ENCODE assay signal across 1 cellular context in the genomic region with DNA sequence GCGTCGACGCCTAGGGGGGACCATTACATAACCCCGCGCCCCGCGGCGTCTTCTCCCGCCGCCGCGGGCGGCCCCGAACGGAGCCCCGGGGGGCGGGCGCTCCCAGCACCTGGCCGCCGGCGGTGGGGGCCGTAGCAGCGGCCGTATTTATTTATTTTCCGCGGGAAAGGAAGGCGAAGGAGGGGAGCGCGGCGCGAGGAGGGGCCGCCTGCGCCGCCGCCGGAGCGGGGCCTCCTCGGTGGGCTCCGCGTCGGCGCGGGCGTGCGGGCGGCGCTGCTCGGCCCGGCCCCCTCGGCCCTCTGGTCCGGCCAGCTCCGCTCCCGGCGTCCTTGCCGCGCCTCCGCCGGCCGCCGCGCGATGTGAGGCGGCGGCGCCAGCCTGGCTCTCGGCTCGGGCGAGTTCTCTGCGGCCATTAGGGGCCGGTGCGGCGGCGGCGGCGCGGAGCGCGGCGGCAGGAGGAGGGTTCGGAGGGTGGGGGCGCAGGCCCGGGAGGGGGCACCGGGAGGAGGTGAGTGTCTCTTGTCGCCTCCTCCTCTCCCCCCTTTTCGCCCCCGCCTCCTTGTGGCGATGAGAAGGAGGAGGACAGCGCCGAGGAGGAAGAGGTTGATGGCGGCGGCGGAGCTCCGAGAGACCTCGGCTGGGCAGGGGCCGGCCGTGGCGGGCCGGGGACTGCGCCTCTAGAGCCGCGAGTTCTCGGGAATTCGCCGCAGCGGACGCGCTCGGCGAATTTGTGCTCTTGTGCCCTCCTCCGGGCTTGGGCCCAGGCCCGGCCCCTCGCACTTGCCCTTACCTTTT.
TF ChIP-seq lines count a peak whose summit lies in the region.

Gene EP300 (plus strand): TSS at position 570 of the 795 bp plus-strand sequence. CDS start 413 bp downstream, outside the sequence.

TF ChIP-seq in GM12878, 131 proteins besides CTCF, POLR2A, EP300 and RAD21 (continued from another document and continues in another):
- TF ChIP-seq, protein P1, sequence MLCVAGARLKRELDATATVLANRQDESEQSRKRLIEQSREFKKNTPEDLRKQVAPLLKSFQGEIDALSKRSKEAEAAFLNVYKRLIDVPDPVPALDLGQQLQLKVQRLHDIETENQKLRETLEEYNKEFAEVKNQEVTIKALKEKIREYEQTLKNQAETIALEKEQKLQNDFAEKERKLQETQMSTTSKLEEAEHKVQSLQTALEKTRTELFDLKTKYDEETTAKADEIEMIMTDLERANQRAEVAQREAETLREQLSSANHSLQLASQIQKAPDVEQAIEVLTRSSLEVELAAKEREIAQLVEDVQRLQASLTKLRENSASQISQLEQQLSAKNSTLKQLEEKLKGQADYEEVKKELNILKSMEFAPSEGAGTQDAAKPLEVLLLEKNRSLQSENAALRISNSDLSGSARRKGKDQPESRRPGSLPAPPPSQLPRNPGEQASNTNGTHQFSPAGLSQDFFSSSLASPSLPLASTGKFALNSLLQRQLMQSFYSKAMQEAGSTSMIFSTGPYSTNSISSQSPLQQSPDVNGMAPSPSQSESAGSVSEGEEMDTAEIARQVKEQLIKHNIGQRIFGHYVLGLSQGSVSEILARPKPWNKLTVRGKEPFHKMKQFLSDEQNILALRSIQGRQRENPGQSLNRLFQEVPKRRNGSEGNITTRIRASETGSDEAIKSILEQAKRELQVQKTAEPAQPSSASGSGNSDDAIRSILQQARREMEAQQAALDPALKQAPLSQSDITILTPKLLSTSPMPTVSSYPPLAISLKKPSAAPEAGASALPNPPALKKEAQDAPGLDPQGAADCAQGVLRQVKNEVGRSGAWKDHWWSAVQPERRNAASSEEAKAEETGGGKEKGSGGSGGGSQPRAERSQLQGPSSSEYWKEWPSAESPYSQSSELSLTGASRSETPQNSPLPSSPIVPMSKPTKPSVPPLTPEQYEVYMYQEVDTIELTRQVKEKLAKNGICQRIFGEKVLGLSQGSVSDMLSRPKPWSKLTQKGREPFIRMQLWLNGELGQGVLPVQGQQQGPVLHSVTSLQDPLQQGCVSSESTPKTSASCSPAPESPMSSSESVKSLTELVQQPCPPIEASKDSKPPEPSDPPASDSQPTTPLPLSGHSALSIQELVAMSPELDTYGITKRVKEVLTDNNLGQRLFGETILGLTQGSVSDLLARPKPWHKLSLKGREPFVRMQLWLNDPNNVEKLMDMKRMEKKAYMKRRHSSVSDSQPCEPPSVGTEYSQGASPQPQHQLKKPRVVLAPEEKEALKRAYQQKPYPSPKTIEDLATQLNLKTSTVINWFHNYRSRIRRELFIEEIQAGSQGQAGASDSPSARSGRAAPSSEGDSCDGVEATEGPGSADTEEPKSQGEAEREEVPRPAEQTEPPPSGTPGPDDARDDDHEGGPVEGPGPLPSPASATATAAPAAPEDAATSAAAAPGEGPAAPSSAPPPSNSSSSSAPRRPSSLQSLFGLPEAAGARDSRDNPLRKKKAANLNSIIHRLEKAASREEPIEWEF (IDR thresholded peaks at IDR 0.05; ENCODE audit: insufficient replicate concordance, low read depth, low read length), result no peak
- TF ChIP-seq ZBED1 (IDR thresholded peaks at IDR 0.05; ENCODE audit: borderline replicate concordance) (no peak), ZZZ3 (IDR thresholded peaks at IDR 0.05; ENCODE audit: control insufficient read depth, insufficient read length, low read depth) (no peak), ELK1 (IDR thresholded peaks at IDR 0.05; ENCODE audit: low read depth, low read length) (no peak), WRNIP1 (IDR thresholded peaks at IDR 0.05; ENCODE audit: borderline replicate concordance, low read depth, low read length) (no peak), CHD1 (IDR thresholded peaks at IDR 0.05; ENCODE audit: low read depth, low read length) (no peak), NRF1 (conservative IDR thresholded peaks at IDR 0.05; ENCODE audit: low read depth, low read length) (no peak), EGR1 (IDR thresholded peaks at IDR 0.05; ENCODE audit: borderline replicate concordance in 1 of 2, low read depth in 2 of 2, low read length in 2 of 2) (peak in 1 of 2 experiments; percentile 79; a peak in 2 of 3 replicates), BHLHE40 (IDR thresholded peaks at IDR 0.05; ENCODE audit: borderline replicate concordance in 1 of 2, low read depth in 2 of 2, low read length in 1 of 2) (peak in 1 of 2 experiments; percentile 60; a peak in 2 of 4 replicates), STAT1 (conservative IDR thresholded peaks at IDR 0.05) (no peak), SREBF1 (IDR thresholded peaks at IDR 0.05; ENCODE audit: low read length) (no peak), GATAD2B (conservative IDR thresholded peaks at IDR 0.05; ENCODE audit: low read depth) (peak; percentile 74; the same call in 1 of the 2 replicates), HDAC2 (IDR thresholded peaks at IDR 0.05) (no peak), ETV6 (conservative IDR thresholded peaks at IDR 0.05 in 1 of 2, IDR thresholded peaks at IDR 0.05 in 1 of 2; ENCODE audit: borderline replicate concordance in 1 of 2, low read depth in 1 of 2) (no peak), ESRRA (IDR thresholded peaks at IDR 0.05; ENCODE audit: low read length) (no peak), ZNF622 (IDR thresholded peaks at IDR 0.05) (no peak), BCL3 (IDR thresholded peaks at IDR 0.05; ENCODE audit: borderline replicate concordance, insufficient read depth, low read depth, low read length, poor library complexity, severe bottlenecking) (no peak), ZBTB40 (IDR thresholded peaks at IDR 0.05; ENCODE audit: borderline replicate concordance) (no peak), GABPA (IDR thresholded peaks at IDR 0.05; ENCODE audit: low read depth) (no peak), HDAC6 (IDR thresholded peaks at IDR 0.05; ENCODE audit: unreplicated experiment) (no peak), HCFC1 (IDR thresholded peaks at IDR 0.05; ENCODE audit: low read length) (no peak), EZH2 (IDR thresholded peaks at IDR 0.05; ENCODE audit: borderline replicate concordance, control insufficient read depth, low read depth, low read length) (no peak), SUPT20H (IDR thresholded peaks at IDR 0.05; ENCODE audit: borderline replicate concordance, control insufficient read depth, low read depth, low read length) (no peak), SKIL (IDR thresholded peaks at IDR 0.05; ENCODE audit: low read depth, poor library complexity, severe bottlenecking) (no peak), KAT2A (conservative IDR thresholded peaks at IDR 0.05; ENCODE audit: control insufficient read depth, low read depth, low read length) (no peak), ATF3 (IDR thresholded peaks at IDR 0.05; ENCODE audit: borderline replicate concordance, extremely low read depth, low read depth, low read length) (no peak), IRF4 (IDR thresholded peaks at IDR 0.05; ENCODE audit: low read depth, low read length) (no peak), SIN3A (IDR thresholded peaks at IDR 0.05; ENCODE audit: low read depth, low read length) (no peak), SMARCA5 (IDR thresholded peaks at IDR 0.05) (no peak; the same call in 1 of the 2 replicates)
- TF ChIP-seq, protein P2, sequence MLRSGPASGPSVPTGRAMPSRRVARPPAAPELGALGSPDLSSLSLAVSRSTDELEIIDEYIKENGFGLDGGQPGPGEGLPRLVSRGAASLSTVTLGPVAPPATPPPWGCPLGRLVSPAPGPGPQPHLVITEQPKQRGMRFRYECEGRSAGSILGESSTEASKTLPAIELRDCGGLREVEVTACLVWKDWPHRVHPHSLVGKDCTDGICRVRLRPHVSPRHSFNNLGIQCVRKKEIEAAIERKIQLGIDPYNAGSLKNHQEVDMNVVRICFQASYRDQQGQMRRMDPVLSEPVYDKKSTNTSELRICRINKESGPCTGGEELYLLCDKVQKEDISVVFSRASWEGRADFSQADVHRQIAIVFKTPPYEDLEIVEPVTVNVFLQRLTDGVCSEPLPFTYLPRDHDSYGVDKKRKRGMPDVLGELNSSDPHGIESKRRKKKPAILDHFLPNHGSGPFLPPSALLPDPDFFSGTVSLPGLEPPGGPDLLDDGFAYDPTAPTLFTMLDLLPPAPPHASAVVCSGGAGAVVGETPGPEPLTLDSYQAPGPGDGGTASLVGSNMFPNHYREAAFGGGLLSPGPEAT (IDR thresholded peaks at IDR 0.05; ENCODE audit: low read depth), result no peak
- TF ChIP-seq, protein P3, sequence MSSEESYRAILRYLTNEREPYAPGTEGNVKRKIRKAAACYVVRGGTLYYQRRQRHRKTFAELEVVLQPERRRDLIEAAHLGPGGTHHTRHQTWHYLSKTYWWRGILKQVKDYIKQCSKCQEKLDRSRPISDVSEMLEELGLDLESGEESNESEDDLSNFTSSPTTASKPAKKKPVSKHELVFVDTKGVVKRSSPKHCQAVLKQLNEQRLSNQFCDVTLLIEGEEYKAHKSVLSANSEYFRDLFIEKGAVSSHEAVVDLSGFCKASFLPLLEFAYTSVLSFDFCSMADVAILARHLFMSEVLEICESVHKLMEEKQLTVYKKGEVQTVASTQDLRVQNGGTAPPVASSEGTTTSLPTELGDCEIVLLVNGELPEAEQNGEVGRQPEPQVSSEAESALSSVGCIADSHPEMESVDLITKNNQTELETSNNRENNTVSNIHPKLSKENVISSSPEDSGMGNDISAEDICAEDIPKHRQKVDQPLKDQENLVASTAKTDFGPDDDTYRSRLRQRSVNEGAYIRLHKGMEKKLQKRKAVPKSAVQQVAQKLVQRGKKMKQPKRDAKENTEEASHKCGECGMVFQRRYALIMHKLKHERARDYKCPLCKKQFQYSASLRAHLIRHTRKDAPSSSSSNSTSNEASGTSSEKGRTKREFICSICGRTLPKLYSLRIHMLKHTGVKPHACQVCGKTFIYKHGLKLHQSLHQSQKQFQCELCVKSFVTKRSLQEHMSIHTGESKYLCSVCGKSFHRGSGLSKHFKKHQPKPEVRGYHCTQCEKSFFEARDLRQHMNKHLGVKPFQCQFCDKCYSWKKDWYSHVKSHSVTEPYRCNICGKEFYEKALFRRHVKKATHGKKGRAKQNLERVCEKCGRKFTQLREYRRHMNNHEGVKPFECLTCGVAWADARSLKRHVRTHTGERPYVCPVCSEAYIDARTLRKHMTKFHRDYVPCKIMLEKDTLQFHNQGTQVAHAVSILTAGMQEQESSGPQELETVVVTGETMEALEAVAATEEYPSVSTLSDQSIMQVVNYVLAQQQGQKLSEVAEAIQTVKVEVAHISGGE (CRISPR knock-in tag; IDR thresholded peaks at IDR 0.05), result no peak
